Comparison of ENCODE assay signal across 22 cellular contexts in genomic region chr2:133753665-133754064, GRCh38.
"Had no signal": no experiment of that assay in that cellular context is flagged by ENCODE, and none has a peak within 500 bp of the region (broad histone marks: within the 10 kb centered on the region; RNA-seq: fewer than 3 reads in every experiment).

No MANE protein-coding gene starts in this region.

- H3K36me3 ChIP-seq: tibial nerve had no signal

- H3K9me3 ChIP-seq: tibial nerve had no signal

- H3K27ac ChIP-seq: coronary artery, parathyroid adenoma, tibial nerve had no signal

- H3K4me3 ChIP-seq: coronary artery, tibial nerve had no signal

- DNase-seq: activated CD4-positive, alpha-beta T cell treated with anti-CD3 and anti-CD28 coated beads, Interleukin-2, amount 10 ng/mL, durations not matched to agents 24 days and 14 days; activated CD4-positive, CD25-positive, alpha-beta regulatory T cell; activated CD8-positive, alpha-beta memory T cell treated with anti-CD3 and anti-CD28 coated beads, Interleukin-2, amount 50 U/mL, for 4 hours; activated CD8-positive, alpha-beta T cell treated with anti-CD3 and anti-CD28 coated beads, Interleukin-2, amount 10 ng/mL, durations not matched to agents 7 days and 5 days; activated effector memory CD4-positive, alpha-beta T cell treated with Interleukin-2 at 50 U/mL for 16 hours; activated naive CD4-positive, alpha-beta T cell treated with anti-CD3 and anti-CD28 coated beads, Interleukin-2, amount 10 ng/mL, durations not matched to agents 7 days and 5 days; activated naive CD8-positive, alpha-beta T cell treated with anti-CD3 and anti-CD28 coated beads, Interleukin-2, amount 50 U/mL, for 24 hours; activated T-cell treated with anti-CD3 and anti-CD28 coated beads, Interleukin-2, amount 50 U/mL, for 4 hours; erythroblast; foreskin melanocyte; glutamatergic neuron; hypothalamus; islet precursor cell; mammary epithelial cell; midbrain; stimulated activated CD4-positive, alpha-beta T cell treated with anti-CD3 and anti-CD28 coated beads, Interleukin-12 subunit alpha, Interleukin-12 subunit beta, amount 100 ng/mL, for 4 hours; stimulated activated CD4-positive, alpha-beta T cell treated with anti-CD3 and anti-CD28 coated beads, Interleukin-2, amount 100 ng/mL, for 24 hours; stimulated activated naive CD4-positive, alpha-beta T cell treated with Interleukin-2 at 50 U/mL for 16 hours; T1000 had no signal

- H3K4me1 ChIP-seq: parathyroid adenoma had no signal

- H3K27me3 ChIP-seq: tibial nerve had no signal
